In the genomic region with DNA sequence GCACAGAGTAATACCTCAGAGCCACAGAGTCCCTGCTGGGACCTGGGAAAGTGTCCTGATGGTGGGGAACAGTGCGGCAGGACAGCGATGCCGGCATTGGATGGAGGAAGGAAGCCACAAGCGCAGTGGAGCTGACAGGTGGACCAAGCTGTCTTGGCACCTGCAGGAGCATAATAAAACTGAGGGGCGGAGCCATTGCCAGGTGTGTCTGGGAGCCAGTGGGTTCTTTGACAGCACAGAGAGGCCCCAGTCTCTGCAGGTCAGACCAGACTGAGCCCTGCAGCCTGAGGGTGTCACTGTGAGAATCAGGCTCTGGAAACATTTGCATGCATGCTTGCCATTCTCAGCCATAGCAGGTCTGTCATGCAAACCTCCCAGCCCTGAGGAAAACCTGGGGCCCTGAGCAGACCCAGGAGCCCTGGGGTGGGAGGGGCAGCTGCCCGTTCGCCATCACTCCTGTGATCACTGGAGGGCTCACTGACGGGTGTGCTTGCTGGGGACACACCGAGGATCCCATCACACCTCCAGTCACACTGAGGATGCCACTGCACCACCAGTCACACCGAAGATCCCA, we compare ENCODE assay signal across 27 cellular contexts.
A peak's percentile ranks its signal among the peaks of the same experiment; 100 is the strongest.
DNase-seq lines count a peak whose midpoint lies in the region; ATAC-seq, FAIRE-seq and TF ChIP-seq lines count a peak whose summit lies in the region.
"Had no signal": no experiment of that assay in that cellular context is flagged by ENCODE, and none has a peak within 500 bp of the region (broad histone marks: within the 10 kb centered on the region; RNA-seq: fewer than 3 reads in every experiment).

No MANE protein-coding gene starts in this region.

- H4K5ac ChIP-seq in H1 (ENCODE audit: insufficient read length, low read depth, low read length): no peak overlapping the region

- peaks cover 3% of the 10 kb centered on the region for H3K27me3 Mint-ChIP-seq in activated T-cell treated with anti-CD3 and anti-CD28 coated beads, Interleukin-2, amount 50 U/mL, for 24 hours
- H3K27me3 Mint-ChIP-seq in activated T-cell treated with anti-CD3 and anti-CD28 coated beads, Interleukin-2, amount 50 U/mL, for 4 hours (ENCODE audit: low read depth): peaks cover 2% of the 10 kb centered on the region
- H3K27me3 Mint-ChIP-seq in stimulated activated memory B cell treated with anti-CD40 and anti-IgM and Interleukin-4, amounts not matched to agents 10 μg/mL and 1 μg/mL and 100 μg/mL, for 72 hours: peaks cover 16% of the 10 kb centered on the region

- no peak overlapping the region for H3K9ac ChIP-seq in H1 (replicated peaks in 1 of 4; ENCODE audit: extremely low read depth in 1 of 4, low read depth in 3 of 4, low read length in 3 of 4)
- H3K9ac ChIP-seq: BLaER1 treated with 17β-estradiol and CSF1 and Interleukin-3, amounts not matched to agents 10 nM and 100 nM had no signal

- no peaks in the 10 kb centered on the region for H3K36me3 Mint-ChIP-seq in activated T-cell treated with anti-CD3 and anti-CD28 coated beads, Interleukin-2, amount 50 U/mL, for 24 hours (ENCODE audit: low read depth)
- no peaks in the 10 kb centered on the region for H3K36me3 Mint-ChIP-seq in activated T-cell treated with anti-CD3 and anti-CD28 coated beads, Interleukin-2, amount 50 U/mL, for 4 hours (ENCODE audit: insufficient read depth)
- no peaks in the 10 kb centered on the region for H3K36me3 Mint-ChIP-seq in stimulated activated memory B cell treated with anti-CD40 and anti-IgM and Interleukin-4, amounts not matched to agents 10 μg/mL and 1 μg/mL and 100 μg/mL, for 72 hours
- H3K36me3 Mint-ChIP-seq: activated naive CD4-positive, alpha-beta T cell treated with anti-CD3 and anti-CD28 coated beads, Interleukin-2, amount 10 ng/mL, durations not matched to agents 7 days and 5 days; mesothelial cell of epicardium; naive thymus-derived CD4-positive, alpha-beta T cell had no signal

- H2BK12ac ChIP-seq in H1 (ENCODE audit: low read depth, low read length): no peak overlapping the region

- H3K9me3 ChIP-seq in H1 (ENCODE audit: insufficient read depth in 2 of 2, low read depth in 1 of 2, low read length in 1 of 2): peaks cover 0 to 3% of the 10 kb centered on the region in 2 experiments; a peak in 1 of 4 replicates
- H3K9me3 ChIP-seq: Caco-2 had no signal

- H2BK15ac ChIP-seq in H1 (ENCODE audit: low read length): no peak overlapping the region

- H3K18ac ChIP-seq in H1 (ENCODE audit: extremely low read depth, low read length): no peak overlapping the region

- H3K4me1 ChIP-seq in H1 (replicated peaks in 1 of 4; ENCODE audit: control insufficient read depth in 3 of 4, insufficient read depth in 4 of 4, low read length in 3 of 4): peaks cover 0 to 8% (median 3%) of the 10 kb centered on the region in 4 experiments; a peak in 5 of 7 replicates
- H3K4me1 ChIP-seq: breast epithelium, Caco-2 had no signal

- H3K27me3 ChIP-seq in H1 (replicated peaks in 1 of 4; ENCODE audit: control insufficient read depth in 3 of 4, extremely low read depth in 1 of 4, insufficient read depth in 3 of 4, low read length in 3 of 4): no peaks in the 10 kb centered on the region
- H3K27me3 ChIP-seq: BLaER1 treated with 17β-estradiol and CSF1 and Interleukin-3, amounts not matched to agents 10 nM and 100 nM had no signal

- 93% methylated on average over 10 of the region's 10 CpGs; no CpG with 5 or more reads in 1 of the 2 experiments for WGBS in H1 (ENCODE audit: extremely low coverage in 1 of 2, insufficient coverage in 1 of 2, insufficient read length in 1 of 2, insufficient replicate concordance in 2 of 2, low coverage in 1 of 2, low lambda C conversion rate in 2 of 2, missing lambda C conversion rate in 1 of 2), 2 experiments

- H3K36me3 ChIP-seq in H1 (ENCODE audit: control insufficient read depth in 2 of 4, insufficient read depth in 4 of 4, low read length in 3 of 4): no peaks in the 10 kb centered on the region
- H3K36me3 ChIP-seq: breast epithelium had no signal

- H3K4me3 Mint-ChIP-seq in activated T-cell treated with anti-CD3 and anti-CD28 coated beads, Interleukin-2, amount 50 U/mL, for 24 hours: no peak overlapping the region
- no peak overlapping the region for H3K4me3 Mint-ChIP-seq in activated T-cell treated with anti-CD3 and anti-CD28 coated beads, Interleukin-2, amount 50 U/mL, for 4 hours
- H3K4me3 Mint-ChIP-seq in stimulated activated memory B cell treated with anti-CD40 and anti-IgM and Interleukin-4, amounts not matched to agents 10 μg/mL and 1 μg/mL and 100 μg/mL, for 72 hours: no peak overlapping the region
- H3K4me3 Mint-ChIP-seq: activated CD4-positive, alpha-beta T cell treated with anti-CD3 and anti-CD28 coated beads for 36 hours; activated naive CD4-positive, alpha-beta T cell treated with anti-CD3 and anti-CD28 coated beads, Interleukin-2, amount 10 ng/mL, durations not matched to agents 7 days and 5 days; mesothelial cell of epicardium; naive thymus-derived CD4-positive, alpha-beta T cell had no signal

- H4K91ac ChIP-seq in H1 (replicated peaks; ENCODE audit: insufficient read length, low read length): no peak overlapping the region

- no peak overlapping the region for H2AK5ac ChIP-seq in H1 (ENCODE audit: low read depth, low read length)

- no peak overlapping the region for H3K27ac ChIP-seq in H1 (ENCODE audit: low read depth, low read length)
- H3K27ac ChIP-seq: BLaER1 treated with 17β-estradiol and CSF1 and Interleukin-3, amounts not matched to agents 10 nM and 100 nM; breast epithelium; skin epidermis had no signal

- H3K27ac Mint-ChIP-seq in activated T-cell treated with anti-CD3 and anti-CD28 coated beads, Interleukin-2, amount 50 U/mL, for 24 hours: no peak overlapping the region
- H3K27ac Mint-ChIP-seq in stimulated activated memory B cell treated with anti-CD40 and anti-IgM and Interleukin-4, amounts not matched to agents 10 μg/mL and 1 μg/mL and 100 μg/mL, for 72 hours: no peak overlapping the region
- H3K27ac Mint-ChIP-seq: activated CD4-positive, alpha-beta T cell treated with anti-CD3 and anti-CD28 coated beads for 36 hours; activated naive CD4-positive, alpha-beta T cell treated with anti-CD3 and anti-CD28 coated beads, Interleukin-2, amount 10 ng/mL, durations not matched to agents 7 days and 5 days; mesothelial cell of epicardium; naive thymus-derived CD4-positive, alpha-beta T cell had no signal

- no peak overlapping the region for H2BK20ac ChIP-seq in H1 (ENCODE audit: low read length)

- H3K4me3 ChIP-seq in H1 (ENCODE audit: extremely low read depth in 1 of 4, insufficient read depth in 2 of 4, low read depth in 3 of 4, low read length in 4 of 4): no peak overlapping the region
- H3K4me3 ChIP-seq: BLaER1 treated with 17β-estradiol and CSF1 and Interleukin-3, amounts not matched to agents 10 nM and 100 nM; breast epithelium; skin epidermis had no signal

- DNase-seq in activated T-cell treated with anti-CD3 and anti-CD28 coated beads, Interleukin-2, amount 50 U/mL, for 24 hours: peak; percentile 18
- DNase-seq in activated T-cell treated with anti-CD3 and anti-CD28 coated beads, Interleukin-2, amount 50 U/mL, for 4 hours: no peak
- DNase-seq in NCI-H146 treated with DMSO at 0.1 percent for 48 hours (lab: John Stamatoyannopoulos, UW; ENCODE audit: unreplicated experiment): peak; percentile 9
- DNase-seq in H1 (ENCODE audit: low read depth in 1 of 2, low spot score in 2 of 2): no peak
- no peak for DNase-seq in GM19238 (ENCODE audit: insufficient read length, low spot score)
- DNase-seq: activated CD4-positive, alpha-beta T cell treated with anti-CD3 and anti-CD28 coated beads for 36 hours; activated naive CD4-positive, alpha-beta T cell treated with anti-CD3 and anti-CD28 coated beads, Interleukin-2, amount 10 ng/mL, durations not matched to agents 7 days and 5 days; Caco-2; effector CD8-positive, alpha-beta T cell; GF-D8; glutamatergic neuron; NCI-H1105; NCI-H2171 treated with DMSO at 0.1 percent for 48 hours; nucleus accumbens; OCI-M1; stimulated activated CD4-positive, alpha-beta T cell treated with anti-CD3 and anti-CD28 coated beads, Interleukin-1b, Interleukin-23, amount 100 ng/mL, for 48 hours; trophoblast cell had no signal

- CTCF ChIA-PET in H1 (lab: Charles Lee; ENCODE audit: partially characterized antibody): no interaction called here

- H3K4ac ChIP-seq in H1 (replicated peaks; ENCODE audit: insufficient read length, low read depth, low read length): no peak overlapping the region

- no peak overlapping the region for H3K23ac ChIP-seq in H1 (ENCODE audit: insufficient read length)

- POLR2A ChIA-PET in H1 (lab: Charles Lee; ENCODE audit: partially characterized antibody): no interaction called here

- no peaks in the 10 kb centered on the region for H4K20me1 ChIP-seq in H1 (replicated peaks in 1 of 2; ENCODE audit: control insufficient read depth in 1 of 2, insufficient read depth in 2 of 2, low read length in 2 of 2)
- H4K20me1 ChIP-seq: BLaER1 treated with 17β-estradiol and CSF1 and Interleukin-3, amounts not matched to agents 10 nM and 100 nM had no signal

- no peak overlapping the region for H3K56ac ChIP-seq in H1 (replicated peaks; ENCODE audit: insufficient read length, low read depth, low read length)

- H2BK120ac ChIP-seq in H1 (replicated peaks; ENCODE audit: low read depth, low read length): no peak overlapping the region

- no peaks in the 10 kb centered on the region for H3K4me1 Mint-ChIP-seq in activated T-cell treated with anti-CD3 and anti-CD28 coated beads, Interleukin-2, amount 50 U/mL, for 24 hours (ENCODE audit: low read depth)
- H3K4me1 Mint-ChIP-seq in activated T-cell treated with anti-CD3 and anti-CD28 coated beads, Interleukin-2, amount 50 U/mL, for 4 hours (ENCODE audit: low read depth): peaks cover 3% of the 10 kb centered on the region
- H3K4me1 Mint-ChIP-seq in stimulated activated memory B cell treated with anti-CD40 and anti-IgM and Interleukin-4, amounts not matched to agents 10 μg/mL and 1 μg/mL and 100 μg/mL, for 72 hours: no peaks in the 10 kb centered on the region
- H3K4me1 Mint-ChIP-seq: activated CD4-positive, alpha-beta T cell treated with anti-CD3 and anti-CD28 coated beads for 36 hours; activated naive CD4-positive, alpha-beta T cell treated with anti-CD3 and anti-CD28 coated beads, Interleukin-2, amount 10 ng/mL, durations not matched to agents 7 days and 5 days had no signal

- ATAC-seq in activated T-cell treated with anti-CD3 and anti-CD28 coated beads, Interleukin-2, amount 50 U/mL, for 4 hours: no peak
- peak; percentile 13 for ATAC-seq in stimulated activated memory B cell treated with anti-CD40 and anti-IgM and Interleukin-4, amounts not matched to agents 10 μg/mL and 1 μg/mL and 100 μg/mL, for 72 hours
- ATAC-seq in GM19351 (IDR thresholded peaks at IDR 0.05; ENCODE audit: unreplicated experiment): no peak
- ATAC-seq: activated CD4-positive, alpha-beta T cell treated with anti-CD3 and anti-CD28 coated beads for 36 hours; HCT116; naive thymus-derived CD4-positive, alpha-beta T cell had no signal

- no peaks in the 10 kb centered on the region for H3K79me1 ChIP-seq in H1 (ENCODE audit: low read depth, low read length)

- TF ChIP-seq EP300 in H1 (IDR thresholded peaks at IDR 0.05; ENCODE audit: borderline replicate concordance in 1 of 2, low read depth in 2 of 2, low read length in 2 of 2): no peak

- TF ChIP-seq POLR2A in H1 (IDR thresholded peaks at IDR 0.05; ENCODE audit: control extremely low read depth in 1 of 2, low read depth in 2 of 2, low read length in 2 of 2): no peak

- TF ChIP-seq CTCF in H1 (IDR thresholded peaks at IDR 0.05; ENCODE audit: control extremely low read depth in 1 of 3, insufficient read depth in 1 of 3, low read depth in 1 of 3, low read length in 3 of 3): no peak

- no peak overlapping the region for H2AFZ ChIP-seq in H1 (ENCODE audit: low read length)

- FAIRE-seq in H1 (lab: Jason Lieb, UNC): no peak
- FAIRE-seq: colon, islet of Langerhans had no signal

- no peaks in the 10 kb centered on the region for H3K23me2 ChIP-seq in H1 (ENCODE audit: low read depth, low read length)

- H4K8ac ChIP-seq in H1 (ENCODE audit: extremely low read depth, insufficient read depth, low read length): no peak overlapping the region

- no peaks in the 10 kb centered on the region for H3K9me3 Mint-ChIP-seq in activated T-cell treated with anti-CD3 and anti-CD28 coated beads, Interleukin-2, amount 50 U/mL, for 24 hours
- peaks cover under 1% of the 10 kb centered on the region for H3K9me3 Mint-ChIP-seq in activated T-cell treated with anti-CD3 and anti-CD28 coated beads, Interleukin-2, amount 50 U/mL, for 4 hours
- H3K9me3 Mint-ChIP-seq in stimulated activated memory B cell treated with anti-CD40 and anti-IgM and Interleukin-4, amounts not matched to agents 10 μg/mL and 1 μg/mL and 100 μg/mL, for 72 hours: no peaks in the 10 kb centered on the region
- H3K9me3 Mint-ChIP-seq: activated naive CD4-positive, alpha-beta T cell treated with anti-CD3 and anti-CD28 coated beads, Interleukin-2, amount 10 ng/mL, durations not matched to agents 7 days and 5 days; mesothelial cell of epicardium had no signal

- H3K79me2 ChIP-seq in H1 (ENCODE audit: control insufficient read depth in 1 of 2, insufficient read depth in 2 of 2, low read length in 2 of 2): no peaks in the 10 kb centered on the region

- no peak overlapping the region for H3K14ac ChIP-seq in H1 (ENCODE audit: insufficient read length)

- H3K4me2 ChIP-seq in H1 (ENCODE audit: insufficient read depth in 1 of 2, low read depth in 2 of 2, low read length in 2 of 2): no peak overlapping the region

- no peak overlapping the region; the same call in 1 of the 2 replicates for H2BK5ac ChIP-seq in H1 (ENCODE audit: low read depth, low read length)

- no peak for TF ChIP-seq RAD21 in H1 (IDR thresholded peaks at IDR 0.05 in 1 of 2, conservative IDR thresholded peaks at IDR 0.05 in 1 of 2; ENCODE audit: low read depth in 2 of 2, low read length in 2 of 2)

Comparison
In these comparisons a context has a peak if more than half of its experiments do, and no peak if none do; other contexts are left out.
1. DNase-seq: peak in activated T-cell treated with anti-CD3 and anti-CD28 coated beads, Interleukin-2, amount 50 U/mL, for 24 hours (single experiment) and NCI-H146 treated with DMSO at 0.1 percent for 48 hours (single experiment); none in activated T-cell treated with anti-CD3 and anti-CD28 coated beads, Interleukin-2, amount 50 U/mL, for 4 hours (single experiment), H1 (0 of 2) and GM19238 (single experiment).